21 cellular contexts compared by ENCODE assay signal in the genomic region with DNA sequence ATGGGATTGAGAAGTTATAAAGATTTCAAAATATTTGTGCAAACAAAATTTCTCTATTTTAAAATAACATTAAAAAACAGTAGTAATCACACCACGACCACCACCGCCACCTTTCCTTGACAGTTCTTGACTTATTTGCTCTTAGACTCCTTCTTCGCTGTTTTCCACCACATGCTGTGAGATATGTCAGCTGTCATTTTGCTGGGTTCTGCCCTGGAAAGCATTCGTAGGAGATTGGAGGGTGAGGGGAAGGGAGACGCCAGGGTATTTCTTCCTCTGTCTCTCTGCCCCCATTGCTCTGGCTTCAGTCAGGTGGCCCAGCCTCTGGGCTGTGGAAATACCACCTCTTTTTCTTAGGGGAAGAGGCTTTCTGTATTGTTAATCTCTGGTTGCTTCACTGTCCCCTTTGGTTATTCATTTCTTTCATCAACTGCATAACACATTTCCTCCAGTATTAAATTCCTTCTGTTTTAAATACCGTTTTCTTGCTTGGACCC.
"Had no signal": no experiment of that assay in that cellular context is flagged by ENCODE, and none has a peak within 500 bp of the region (broad histone marks: within the 10 kb centered on the region; RNA-seq: fewer than 3 reads in every experiment).

No MANE protein-coding gene starts in this region.

- H3K4me2 ChIP-seq: SK-N-SH had no signal

- H3K9me3 ChIP-seq: SK-N-SH had no signal

- ATAC-seq: HepG2, Panc1, PC-3 had no signal

- H3K9me2 ChIP-seq: SK-N-SH had no signal

- H3K27ac ChIP-seq: RWPE1 had no signal

- DNase-seq: IMR-90, Kasumi-1, KG1, MM.1S, NCI-H1092 treated with DMSO at 0.1 percent for 48 hours, NCI-H1436, NCI-H187 treated with DMSO at 0.1 percent for 48 hours, NCI-H2081 treated with DMSO at 0.1 percent for 48 hours, NCI-H2171, NCI-H226, NCI-H446, NCI-H510A, NCI-H524 treated with DMSO at 0.1 percent for 48 hours, NCI-H69, NCI-H774, PC-3, SHP77, SK-N-SH had no signal

- H3K9ac ChIP-seq: SK-N-SH had no signal
